9 cellular contexts compared by ENCODE assay signal in genomic region chr13:46182491-46182877, GRCh38. TPM values are rescaled to one million over a fixed set of nuclear protein-coding genes. Genes with fewer than 3 reads are reported as not detected.
A peak's percentile ranks its signal among the peaks of the same experiment; 100 is the strongest.
DNase-seq lines count a peak whose midpoint lies in the region; ATAC-seq and TF ChIP-seq lines count a peak whose summit lies in the region.
"Had no signal": no experiment of that assay in that cellular context is flagged by ENCODE, and none has a peak within 500 bp of the region (broad histone marks: within the 10 kb centered on the region; RNA-seq: fewer than 3 reads in every experiment).

No MANE protein-coding gene starts in this region.

- H2BK5ac ChIP-seq in mesendoderm (ENCODE audit: low read length), result no peak overlapping the region

- peak overlapping the region; percentile 18 for H2AFZ ChIP-seq in KMS-11 (ENCODE audit: low read depth)

- H4K20me1 ChIP-seq in KMS-11 (ENCODE audit: insufficient read depth), result no peaks in the 10 kb centered on the region

- no CpG with 5 or more reads among the region's 2 CpGs for WGBS in mesendoderm (ENCODE audit: extremely low coverage, insufficient coverage, low lambda C conversion rate)

- no peak overlapping the region for H3K9ac ChIP-seq in KMS-11
- H3K9ac ChIP-seq in mesendoderm (ENCODE audit: low read length), result no peak overlapping the region

- POLR2A ChIA-PET in CD4-positive, alpha-beta memory T cell (lab: Charles Lee; ENCODE audit: partially characterized antibody), result interaction anchor here (0.7 to 16.8 kb wide), 11 partner anchors 12 to 783 kb away, joined by 3 to 288 read pairs (median 10); partner anchors contain the start of genes COG3, SLC25A30 and ZC3H13

- peak overlapping the region; percentile 88 to 99 (median 98) for H3K4me3 Mint-ChIP-seq in CD4-positive, alpha-beta memory T cell

- H2BK120ac ChIP-seq in mesendoderm (ENCODE audit: low read depth, low read length), result no peak overlapping the region

- TF ChIP-seq CTCF in KMS-11 (conservative IDR thresholded peaks at IDR 0.05; ENCODE audit: low read depth, low read length), result no peak
- no peak for TF ChIP-seq CTCF in foreskin fibroblast (IDR thresholded peaks at IDR 0.05; ENCODE audit: low read depth, low read length)

- H4K8ac ChIP-seq in mesendoderm (ENCODE audit: low read depth, low read length), result no peak overlapping the region

- no peaks in the 10 kb centered on the region for H3K27me3 Mint-ChIP-seq in CD4-positive, alpha-beta memory T cell

- H2AK5ac ChIP-seq in mesendoderm (ENCODE audit: low read length), result no peak overlapping the region

- DNase-seq in CD4-positive, alpha-beta memory T cell, result peak in 1 of 5 donors; percentile 68
- DNase-seq in foreskin fibroblast (no peak), HK-2 (ENCODE audit: unreplicated experiment) (no peak), mesendoderm (no peak)
- DNase-seq: head of caudate nucleus had no signal

- peaks cover 54% of the 10 kb centered on the region for H3K4me1 ChIP-seq in CD4-positive, alpha-beta memory T cell (ENCODE audit: insufficient read depth, low read length)
- peaks cover 51% of the 10 kb centered on the region for H3K4me1 ChIP-seq in KMS-11 (ENCODE audit: low read depth, poor library complexity, severe bottlenecking)
- H3K4me1 ChIP-seq in mesendoderm (ENCODE audit: control insufficient read depth, low read depth, low read length), result no peaks in the 10 kb centered on the region

- intact Hi-C loops in CD4-positive, alpha-beta memory T cell (cut with micrococcal nuclease), result loop anchor here (5.0 kb wide), 2 partner anchors 35 to 130 kb away; partner anchors contain the start of gene ZC3H13

- H3K4me2 ChIP-seq in KMS-11 (peak overlapping the region; percentile 29; the same call in 1 of the 2 replicates), mesendoderm (ENCODE audit: low read length) (no peak overlapping the region)

- H3K79me1 ChIP-seq in mesendoderm (ENCODE audit: low read length), result no peaks in the 10 kb centered on the region

- H2BK15ac ChIP-seq in mesendoderm (replicated peaks; ENCODE audit: low read depth), result no peak overlapping the region

- CTCF ChIA-PET in CD4-positive, alpha-beta memory T cell (lab: Charles Lee; ENCODE audit: partially characterized antibody), result interaction anchor here (1.2 to 5.7 kb wide), 7 partner anchors 11 to 114 kb away, joined by 4 to 53 read pairs (median 9); no protein-coding TSS in a partner anchor

- H3K27ac Mint-ChIP-seq in CD4-positive, alpha-beta memory T cell, result peak overlapping the region; percentile 90 to 99 (median 96)

- H3K4ac ChIP-seq in mesendoderm (ENCODE audit: low read depth, low read length), result no peak overlapping the region

- peaks cover 40 to 66% (median 49%) of the 10 kb centered on the region in 4 donors for H3K4me1 Mint-ChIP-seq in CD4-positive, alpha-beta memory T cell

- H3K4me3 ChIP-seq in CD4-positive, alpha-beta memory T cell (ENCODE audit: low read length in 2 of 2), result peak overlapping the region; percentile 52 to 94
- H3K4me3 ChIP-seq in KMS-11 (IDR thresholded peaks at IDR 0.05; ENCODE audit: insufficient read depth, low read depth, low read length) (no peak overlapping the region), iPS-11a (ENCODE audit: low read depth, low read length) (peak overlapping the region; percentile 25), foreskin fibroblast (ENCODE audit: low read depth in 1 of 2, low read length in 2 of 2) (no peak overlapping the region), mesendoderm (ENCODE audit: low read length) (no peak overlapping the region)

- no peak overlapping the region for H4K5ac ChIP-seq in mesendoderm (ENCODE audit: low read length)

- H3K79me2 ChIP-seq in KMS-11 (ENCODE audit: insufficient read depth, low read depth) (no peaks in the 10 kb centered on the region), mesendoderm (ENCODE audit: control insufficient read depth, insufficient read depth, low read length) (no peaks in the 10 kb centered on the region)

- ATAC-seq in GM19324 (IDR thresholded peaks at IDR 0.05; ENCODE audit: low FRiP score, unreplicated experiment) (peak; percentile 2), GM21619 (IDR thresholded peaks at IDR 0.05; ENCODE audit: unreplicated experiment) (no peak)

- H3K23ac ChIP-seq in mesendoderm (ENCODE audit: low read length), result no peak overlapping the region

- H3K27ac ChIP-seq in CD4-positive, alpha-beta memory T cell (ENCODE audit: low read depth, low read length), result peak overlapping the region; percentile 89
- no peak overlapping the region for H3K27ac ChIP-seq in KMS-11
- H3K27ac ChIP-seq in mesendoderm (ENCODE audit: low read depth, low read length), result no peak overlapping the region

- no peaks in the 10 kb centered on the region for H3K9me3 ChIP-seq in CD4-positive, alpha-beta memory T cell (ENCODE audit: control insufficient read depth in 1 of 2, low read length in 2 of 2)

- no peaks in the 10 kb centered on the region for H3K27me3 ChIP-seq in CD4-positive, alpha-beta memory T cell (ENCODE audit: insufficient read depth, low read length)
- H3K27me3 ChIP-seq in KMS-11 (ENCODE audit: insufficient read depth, low read depth), result no peaks in the 10 kb centered on the region
- no peaks in the 10 kb centered on the region for H3K27me3 ChIP-seq in mesendoderm (ENCODE audit: insufficient read depth, low read length, poor library complexity)

- no peak overlapping the region for H3K56ac ChIP-seq in mesendoderm (ENCODE audit: low read length)

- H3K36me3 ChIP-seq in CD4-positive, alpha-beta memory T cell (ENCODE audit: insufficient read depth, low read length), result no peaks in the 10 kb centered on the region
- H3K36me3 ChIP-seq in KMS-11 (ENCODE audit: insufficient read depth) (no peaks in the 10 kb centered on the region), mesendoderm (ENCODE audit: control insufficient read depth, insufficient read depth, low read length) (no peaks in the 10 kb centered on the region)

- H3K9me3 Mint-ChIP-seq in CD4-positive, alpha-beta memory T cell, result peaks cover 0 to 1% (median 0%) of the 10 kb centered on the region in 8 donors

- H3K18ac ChIP-seq in mesendoderm (ENCODE audit: low read length), result no peak overlapping the region

- H3K36me3 Mint-ChIP-seq in CD4-positive, alpha-beta memory T cell, result peaks cover 4 to 34% of the 10 kb centered on the region in 2 donors

RNA-seq across cellular contexts. Expression of gene LCP1, which starts 0.5 kb away (rescaled TPM):
- total RNA-seq in CD4-positive, alpha-beta memory T cell, result 100 to 1,000 TPM; 466 to 497 TPM
- polyA plus RNA-seq in CD4-positive, alpha-beta memory T cell, result 1,000 to 10,000 TPM; 1,169 to 1,658 TPM
- 20.9 TPM for polyA plus RNA-seq in mesendoderm (2013, experiment 1 of 2)
- polyA plus RNA-seq in mesendoderm (2013, experiment 2 of 2), result 22.8 TPM

RNA-seq across cellular contexts. Expression of gene LRRC63, which starts 29.2 kb away (rescaled TPM):
- total RNA-seq in CD4-positive, alpha-beta memory T cell, result under 1 TPM; 0.49 to 0.75 TPM
- under 1 TPM; 0.41 to 0.57 TPM for polyA plus RNA-seq in CD4-positive, alpha-beta memory T cell
- 0.03 TPM for polyA plus RNA-seq in mesendoderm (2013, experiment 1 of 2)
- 0.04 TPM for polyA plus RNA-seq in mesendoderm (2013, experiment 2 of 2)

Comparison
In these comparisons a context has a peak if more than half of its experiments do, and no peak if none do; other contexts are left out.
1. H3K4me3 ChIP-seq: peak in CD4-positive, alpha-beta memory T cell (2 of 2) and iPS-11a (single experiment); none in KMS-11 (single experiment), foreskin fibroblast (0 of 2) and mesendoderm (single experiment).